Comparison of ENCODE assay signal across 8 cellular contexts in genomic region chr4:4541040-4541631, GRCh38. TPM values are rescaled to one million over a fixed set of nuclear protein-coding genes. Genes with fewer than 3 reads are reported as not detected.
DNase-seq lines count a peak whose midpoint lies in the region; ATAC-seq and TF ChIP-seq lines count a peak whose summit lies in the region.

No MANE protein-coding gene starts in this region.

- H3K9me2 ChIP-seq in OCI-LY1 (ENCODE audit: low read depth, low read length) (no peaks in the 10 kb centered on the region), hepatocyte (replicated peaks; ENCODE audit: insufficient read depth) (no peaks in the 10 kb centered on the region)

- H3K36me3 ChIP-seq in OCI-LY1 (ENCODE audit: insufficient read depth, low read length), result no peaks in the 10 kb centered on the region
- no peaks in the 10 kb centered on the region for H3K36me3 ChIP-seq in hepatocyte (replicated peaks; ENCODE audit: insufficient read depth, low read depth)
- peaks cover 0 to 6% of the 10 kb centered on the region in 2 donors for H3K36me3 ChIP-seq in gastrocnemius medialis

- DNase-seq in GM12865 (ENCODE audit: low read depth) (peak; percentile 71), amniotic epithelial cell (ENCODE audit: low read depth) (peak; percentile 63), hepatocyte (ENCODE audit: low spot score) (peak; percentile 46), gastrocnemius medialis (peak; percentile 21 to 28)

- peaks cover 34% of the 10 kb centered on the region for H3K4me1 ChIP-seq in OCI-LY1 (ENCODE audit: insufficient read depth, low read length, severe bottlenecking)
- H3K4me1 ChIP-seq in hepatocyte (ENCODE audit: insufficient read depth), result peaks cover 19% of the 10 kb centered on the region
- peaks cover 25 to 30% of the 10 kb centered on the region in 2 donors for H3K4me1 ChIP-seq in gastrocnemius medialis

- peak overlapping the region; percentile 95 for H3K9ac ChIP-seq in OCI-LY1 (ENCODE audit: low read length)

- intact Hi-C loops in gastrocnemius medialis (cut with DNase I; ENCODE audit: low total_unique reads), result no loop called here

- H3K9me3 ChIP-seq in OCI-LY1 (ENCODE audit: low read length), result no peaks in the 10 kb centered on the region
- no peaks in the 10 kb centered on the region for H3K9me3 ChIP-seq in hepatocyte (ENCODE audit: low read depth)
- H3K9me3 ChIP-seq in gastrocnemius medialis, result no peaks in the 10 kb centered on the region

- TF ChIP-seq POLR2A in gastrocnemius medialis (IDR thresholded peaks at IDR 0.05), result no peak

- H3K27me3 ChIP-seq in OCI-LY1 (ENCODE audit: insufficient read depth, low read length) (no peaks in the 10 kb centered on the region), hepatocyte (no peaks in the 10 kb centered on the region), gastrocnemius medialis (no peaks in the 10 kb centered on the region)

- WGBS in hepatocyte (ENCODE audit: low lambda C conversion rate, missing lambda C conversion rate), result 14% methylated on average over 10 of the region's 10 CpGs

- no peaks in the 10 kb centered on the region for H3F3A ChIP-seq in OCI-LY1 (ENCODE audit: insufficient read depth, low read length)

- H2AFZ ChIP-seq in OCI-LY1 (ENCODE audit: low read length) (no peak overlapping the region), hepatocyte (peak overlapping the region; percentile 49)

- H3K4me2 ChIP-seq in OCI-LY1 (ENCODE audit: low read length) (peak overlapping the region; percentile 97), hepatocyte (peak overlapping the region; percentile 80)

- no peak overlapping the region for H3K27ac ChIP-seq in OCI-LY1 (ENCODE audit: low read depth, low read length, poor library complexity, severe bottlenecking)
- peak overlapping the region; percentile 93 for H3K27ac ChIP-seq in hepatocyte
- H3K27ac ChIP-seq in gastrocnemius medialis, result peak overlapping the region; percentile 78 to 92 (median 87)

- H3K4me3 ChIP-seq in GM12865 (ENCODE audit: low read depth, low read length) (peak overlapping the region; percentile 97), OCI-LY1 (ENCODE audit: low read depth, low read length, poor library complexity, severe bottlenecking) (peak overlapping the region; percentile 99), hepatocyte (peak overlapping the region; percentile 71), gastrocnemius medialis (peak overlapping the region; percentile 67 to 96 (median 90))

- in situ Hi-C loops in gastrocnemius medialis (cut with MboI; ENCODE audit: low sequenced_read_pairs in 4 of 4), result loop anchor here in 2 of 4 donors (25.0 kb wide), 2 partner anchors 254 to 279 kb away; partner anchors contain the start of genes LYAR (in 1 of the 2) and ZBTB49 (in 1 of the 2)

- H4K20me1 ChIP-seq in OCI-LY1 (ENCODE audit: insufficient read depth, low read length) (no peaks in the 10 kb centered on the region), hepatocyte (ENCODE audit: insufficient read depth, poor library complexity, severe bottlenecking) (peaks cover 8% of the 10 kb centered on the region)

- H3K79me2 ChIP-seq in OCI-LY1 (ENCODE audit: insufficient read depth, low read length) (peaks cover 32% of the 10 kb centered on the region), hepatocyte (peaks cover 76% of the 10 kb centered on the region)

- ATAC-seq in HG02763 (IDR thresholded peaks at IDR 0.05; ENCODE audit: unreplicated experiment) (peak; percentile 32), gastrocnemius medialis (peak; percentile 57 to 73), GM18858 (IDR thresholded peaks at IDR 0.05; ENCODE audit: unreplicated experiment) (no peak), GM19455 (IDR thresholded peaks at IDR 0.05; ENCODE audit: unreplicated experiment) (no peak)

- TF ChIP-seq CTCF in GM12865 (IDR thresholded peaks at IDR 0.05; ENCODE audit: insufficient read depth, low read depth, low read length, missing control alignments) (no peak), OCI-LY1 (IDR thresholded peaks at IDR 0.05; ENCODE audit: low read length) (no peak), hepatocyte (IDR thresholded peaks at IDR 0.05; ENCODE audit: poor library complexity) (no peak), gastrocnemius medialis (IDR thresholded peaks at IDR 0.05 in 4 of 5, conservative IDR thresholded peaks at IDR 0.05 in 1 of 5) (no peak)

RNA-seq across cellular contexts. Expression of gene STX18, which starts 0.7 kb away (rescaled TPM):
- 40.4 and 54.3 TPM in 2 replicates for total RNA-seq in hepatocyte
- 32.1 and 35.2 TPM in 2 replicates for polyA plus RNA-seq in hepatocyte
- 10 to 100 TPM; 19.2 to 27.4 (median 20.7) TPM for total RNA-seq in gastrocnemius medialis

Comparison
In these comparisons a context has a peak if more than half of its experiments do, and no peak if none do; other contexts are left out.
1. ATAC-seq: peak in HG02763 (single experiment) and gastrocnemius medialis (2 of 2); none in GM18858 (single experiment) and GM19455 (single experiment).
2. Peak in every context shown above with its lines, with median percentiles within 50 percentile points of each other: DNase-seq and H3K4me3 ChIP-seq.